8 cellular contexts compared by ENCODE assay signal in the genomic region with DNA sequence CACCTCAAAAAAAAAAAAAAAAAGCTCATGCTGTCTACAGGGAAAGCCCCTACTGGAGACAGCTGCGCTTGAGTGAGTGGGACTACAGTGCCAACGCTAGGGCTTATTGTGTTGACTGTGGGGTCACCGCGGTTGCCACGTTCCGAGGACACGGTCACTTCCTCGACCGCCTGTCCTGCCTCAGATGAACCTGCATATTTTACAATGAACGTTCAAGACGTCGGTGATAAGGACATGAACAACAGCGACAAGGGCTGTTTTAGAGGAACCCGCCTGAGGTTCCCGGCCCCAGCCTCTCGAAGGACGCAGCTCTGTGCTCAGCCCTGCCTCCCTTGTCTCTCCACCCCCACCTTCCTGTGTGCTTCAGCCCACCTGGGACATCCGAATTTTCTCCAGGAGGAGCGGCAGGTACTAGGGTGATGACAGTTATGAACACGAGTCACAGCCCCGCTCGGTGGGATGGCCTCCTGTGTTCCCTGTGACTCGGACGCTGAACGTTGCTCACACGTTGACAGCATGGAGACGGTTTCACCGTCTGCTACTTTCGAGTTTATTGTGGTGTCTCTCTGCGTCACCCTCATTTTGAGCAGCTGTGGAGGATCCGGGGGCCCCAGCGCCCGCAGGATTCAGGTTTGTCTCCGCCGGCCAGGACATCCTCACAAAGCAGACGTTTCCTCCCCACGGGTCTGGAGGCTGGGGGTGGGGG. TPM values are rescaled to one million over a fixed set of nuclear protein-coding genes. Genes with fewer than 3 reads are reported as not detected.
DNase-seq lines count a peak whose midpoint lies in the region; ATAC-seq and TF ChIP-seq lines count a peak whose summit lies in the region.

No MANE protein-coding gene starts in this region.

- peaks cover 20% of the 10 kb centered on the region for H3K4me1 Mint-ChIP-seq in activated naive CD4-positive, alpha-beta T cell treated with anti-CD3 and anti-CD28 coated beads, Interleukin-2, amount 10 ng/mL, durations not matched to agents 7 days and 5 days
- peaks cover 19% of the 10 kb centered on the region for H3K4me1 Mint-ChIP-seq in Caco-2 (ENCODE audit: low read depth, unreplicated experiment)

- intact Hi-C loops in ascending aorta (cut with DNase I), result no loop called here
- intact Hi-C loops in posterior cingulate gyrus (cut with DNase I), result no loop called here
- intact Hi-C loops in Caco-2 (cut with micrococcal nuclease; ENCODE audit: unreplicated experiment), result no loop called here

- DNase-seq in activated naive CD4-positive, alpha-beta T cell treated with anti-CD3 and anti-CD28 coated beads, Interleukin-2, amount 10 ng/mL, durations not matched to agents 7 days and 5 days, result peak; percentile 69
- peak; percentile 69 for DNase-seq in stimulated activated CD4-positive, alpha-beta T cell treated with anti-CD3 and anti-CD28 coated beads, Interleukin-4, amount 100 ng/mL, for 1 hour
- no peak for DNase-seq in ascending aorta (ENCODE audit: low spot score in 2 of 2)
- no peak for DNase-seq in C1 segment of cervical spinal cord (lab: John Stamatoyannopoulos, UW)
- no peak for DNase-seq in posterior cingulate gyrus
- no peak for DNase-seq in Caco-2

- peak overlapping the region; percentile 75 for H3K4me3 ChIP-seq in OCI-LY3 (ENCODE audit: low read length)
- no peak overlapping the region for H3K4me3 ChIP-seq in ascending aorta
- no peak overlapping the region for H3K4me3 ChIP-seq in Caco-2 (ENCODE audit: low read depth, low read length)

- H3K36me3 Mint-ChIP-seq in activated naive CD4-positive, alpha-beta T cell treated with anti-CD3 and anti-CD28 coated beads, Interleukin-2, amount 10 ng/mL, durations not matched to agents 7 days and 5 days, result no peaks in the 10 kb centered on the region
- H3K36me3 Mint-ChIP-seq in Caco-2 (ENCODE audit: insufficient read depth, unreplicated experiment), result peaks cover 8% of the 10 kb centered on the region

- H3K27ac ChIP-seq in OCI-LY3 (ENCODE audit: low read length) (no peak overlapping the region), ascending aorta (no peak overlapping the region)

- H3K27ac Mint-ChIP-seq in activated naive CD4-positive, alpha-beta T cell treated with anti-CD3 and anti-CD28 coated beads, Interleukin-2, amount 10 ng/mL, durations not matched to agents 7 days and 5 days, result peak overlapping the region; percentile 87
- no peak overlapping the region for H3K27ac Mint-ChIP-seq in Caco-2 (ENCODE audit: unreplicated experiment)

- H3K79me2 ChIP-seq in OCI-LY3 (ENCODE audit: low read length), result no peaks in the 10 kb centered on the region

- no peak overlapping the region; the same call in 1 of the 2 replicates for H2AFZ ChIP-seq in OCI-LY3 (ENCODE audit: low read depth, low read length)

- H4K20me1 ChIP-seq in OCI-LY3 (ENCODE audit: insufficient read depth, low read length), result no peaks in the 10 kb centered on the region

- peak overlapping the region; percentile 64 for H3K4me3 Mint-ChIP-seq in activated naive CD4-positive, alpha-beta T cell treated with anti-CD3 and anti-CD28 coated beads, Interleukin-2, amount 10 ng/mL, durations not matched to agents 7 days and 5 days
- H3K4me3 Mint-ChIP-seq in Caco-2 (ENCODE audit: unreplicated experiment), result no peak overlapping the region

- ATAC-seq in GM19395 (IDR thresholded peaks at IDR 0.05; ENCODE audit: unreplicated experiment), result peak; percentile 74

- no TSS peak for BruUV-seq in Caco-2 (replicated peaks; lab: Mats Ljungman, UMichigan)

- peak overlapping the region; percentile 80 for H3K4me2 ChIP-seq in OCI-LY3 (ENCODE audit: low read length)

- peaks cover 93% of the 10 kb centered on the region for H3K27me3 Mint-ChIP-seq in activated naive CD4-positive, alpha-beta T cell treated with anti-CD3 and anti-CD28 coated beads, Interleukin-2, amount 10 ng/mL, durations not matched to agents 7 days and 5 days
- no peaks in the 10 kb centered on the region for H3K27me3 Mint-ChIP-seq in Caco-2 (ENCODE audit: insufficient read depth, unreplicated experiment)

- CTCF ChIA-PET in activated naive CD4-positive, alpha-beta T cell treated with anti-CD3 and anti-CD28 coated beads, Interleukin-2, amount 10 ng/mL, durations not matched to agents 7 days and 5 days (lab: Charles Lee), result interaction anchor here (0.6 to 2.0 kb wide), 5 partner anchors 26 to 37 kb away, joined by 3 to 5 read pairs (median 4); no protein-coding TSS in a partner anchor
- CTCF ChIA-PET in Caco-2 (lab: Charles Lee), result interaction anchor here (0.6 kb wide), 1 partner anchor 147 kb away, joined by 3 read pairs; no protein-coding TSS in a partner anchor

- H3K4me1 ChIP-seq in OCI-LY3 (ENCODE audit: low read length) (peaks cover 37% of the 10 kb centered on the region), ascending aorta (no peaks in the 10 kb centered on the region), Caco-2 (peaks cover 32% of the 10 kb centered on the region)

- H3K9ac ChIP-seq in OCI-LY3 (ENCODE audit: low read length), result peak overlapping the region; percentile 20; the same call in 1 of the 2 replicates

- TF ChIP-seq CTCF in OCI-LY3 (IDR thresholded peaks at IDR 0.05; ENCODE audit: low read depth, low read length), result no peak
- no peak for TF ChIP-seq CTCF in ascending aorta (IDR thresholded peaks at IDR 0.05)
- TF ChIP-seq CTCF in Caco-2 (IDR thresholded peaks at IDR 0.05; ENCODE audit: insufficient read depth in 1 of 2, low read depth in 1 of 2, low read length in 1 of 2, severe bottlenecking in 1 of 2, unreplicated experiment in 1 of 2), result no peak

- H3K9me3 Mint-ChIP-seq in activated naive CD4-positive, alpha-beta T cell treated with anti-CD3 and anti-CD28 coated beads, Interleukin-2, amount 10 ng/mL, durations not matched to agents 7 days and 5 days, result no peaks in the 10 kb centered on the region
- no peaks in the 10 kb centered on the region for H3K9me3 Mint-ChIP-seq in Caco-2 (ENCODE audit: unreplicated experiment)

- POLR2A ChIA-PET in Caco-2 (lab: Charles Lee), result no interaction called here

- H3K9me3 ChIP-seq in OCI-LY3 (ENCODE audit: insufficient read depth, low read length) (no peaks in the 10 kb centered on the region), ascending aorta (no peaks in the 10 kb centered on the region), Caco-2 (no peaks in the 10 kb centered on the region)

- H3K36me3 ChIP-seq in OCI-LY3 (replicated peaks; ENCODE audit: low read depth, low read length), result no peaks in the 10 kb centered on the region
- no peaks in the 10 kb centered on the region for H3K36me3 ChIP-seq in ascending aorta
- H3K36me3 ChIP-seq in Caco-2 (ENCODE audit: control insufficient read depth, insufficient read depth, low read length), result no peaks in the 10 kb centered on the region

- peaks cover 46% of the 10 kb centered on the region for H3K27me3 ChIP-seq in OCI-LY3 (ENCODE audit: low read depth, low read length)
- peaks cover 12% of the 10 kb centered on the region for H3K27me3 ChIP-seq in ascending aorta
- H3K27me3 ChIP-seq in Caco-2 (replicated peaks; ENCODE audit: control insufficient read depth, insufficient read depth, low read length), result no peaks in the 10 kb centered on the region

RNA-seq across cellular contexts. Expression of a gene that starts 11.3 kb away (rescaled TPM):
- total RNA-seq in ascending aorta (86.2 TPM), Caco-2 (2022) (40.4 and 40.6 TPM in 2 replicates)

RNA-seq across cellular contexts. Expression of a gene that starts 13.9 kb away (rescaled TPM):
- total RNA-seq in ascending aorta (129 TPM), Caco-2 (2022) (68.7 and 77.1 TPM in 2 replicates)

RNA-seq across cellular contexts. Expression of a gene that starts 38.4 kb away (rescaled TPM):
- 443 TPM for total RNA-seq in ascending aorta
- 30.2 and 30.4 TPM in 2 replicates for total RNA-seq in Caco-2 (2022)

RNA-seq across cellular contexts. Expression of a gene that starts 41.6 kb away (rescaled TPM):
- 28.5 TPM for total RNA-seq in ascending aorta
- total RNA-seq in Caco-2 (2022), result not detected in 2 replicates

RNA-seq across cellular contexts. Expression of a gene that starts 47.2 kb away (rescaled TPM):
- 130 TPM for total RNA-seq in ascending aorta
- not detected in 2 replicates for total RNA-seq in Caco-2 (2022)

Comparison
In these comparisons a context has a peak if more than half of its experiments do, and no peak if none do; other contexts are left out.
1. DNase-seq: peak in activated naive CD4-positive, alpha-beta T cell treated with anti-CD3 and anti-CD28 coated beads, Interleukin-2, amount 10 ng/mL, durations not matched to agents 7 days and 5 days (single experiment) and stimulated activated CD4-positive, alpha-beta T cell treated with anti-CD3 and anti-CD28 coated beads, Interleukin-4, amount 100 ng/mL, for 1 hour (single experiment); none in ascending aorta (0 of 2), C1 segment of cervical spinal cord (0 of 14), posterior cingulate gyrus (0 of 10) and Caco-2 (0 of 2).
2. RNA of a gene that starts 38.4 kb away (total RNA-seq): 443 TPM in ascending aorta (single experiment); 30.2 to 30.4 TPM in Caco-2; every median in the first group is over 10 times any median in the second.